1 cellular context compared by ENCODE assay signal in the genomic region with DNA sequence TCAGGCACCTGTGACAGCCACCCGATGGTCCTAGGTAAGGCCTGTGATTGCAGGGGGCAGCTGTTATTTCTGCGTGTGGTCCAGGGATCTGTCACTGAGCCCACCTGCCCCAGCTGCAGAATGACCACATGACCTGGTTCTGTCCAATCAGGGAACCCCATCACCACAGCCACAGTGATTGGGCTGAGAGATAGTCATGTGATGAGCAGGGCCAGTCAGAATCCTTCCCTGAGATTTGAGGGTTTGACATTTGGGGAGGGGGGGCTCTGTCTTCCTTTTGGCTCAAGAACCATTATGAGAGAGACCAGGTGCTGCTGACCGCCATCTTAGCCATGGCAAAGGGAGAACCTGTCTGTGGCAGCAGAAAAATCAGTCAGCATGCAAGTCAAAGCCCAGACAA.
TF ChIP-seq lines count a peak whose summit lies in the region.

No MANE protein-coding gene starts in this region.

TF ChIP-seq in IMR-90, 13 proteins besides CTCF, POLR2A, EP300 and RAD21 (continued from another document):
- TF ChIP-seq, protein P1, sequence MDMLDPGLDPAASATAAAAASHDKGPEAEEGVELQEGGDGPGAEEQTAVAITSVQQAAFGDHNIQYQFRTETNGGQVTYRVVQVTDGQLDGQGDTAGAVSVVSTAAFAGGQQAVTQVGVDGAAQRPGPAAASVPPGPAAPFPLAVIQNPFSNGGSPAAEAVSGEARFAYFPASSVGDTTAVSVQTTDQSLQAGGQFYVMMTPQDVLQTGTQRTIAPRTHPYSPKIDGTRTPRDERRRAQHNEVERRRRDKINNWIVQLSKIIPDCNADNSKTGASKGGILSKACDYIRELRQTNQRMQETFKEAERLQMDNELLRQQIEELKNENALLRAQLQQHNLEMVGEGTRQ (IDR thresholded peaks at IDR 0.05; ENCODE audit: low read depth, low read length) = peak; percentile 63
